In genomic region chr3:124878561-124879394, GRCh38 we compare ENCODE assay signal across 7 cellular contexts. TPM values are rescaled to one million over a fixed set of nuclear protein-coding genes. Genes with fewer than 3 reads are reported as not detected.
DNase-seq lines count a peak whose midpoint lies in the region; ATAC-seq and TF ChIP-seq lines count a peak whose summit lies in the region.

No MANE protein-coding gene starts in this region.

- H3K36me3 Mint-ChIP-seq in osteocyte (ENCODE audit: unreplicated experiment), result peaks cover 10% of the 10 kb centered on the region

- H3K27ac ChIP-seq in HEK293 (ENCODE audit: extremely low read depth, low read depth, low read length), result no peak overlapping the region

- no peaks in the 10 kb centered on the region for H3K36me3 ChIP-seq in HEK293 (ENCODE audit: control insufficient read depth in 2 of 2, insufficient read depth in 1 of 2, low read length in 2 of 2)

- H3K9me3 Mint-ChIP-seq in osteocyte (ENCODE audit: unreplicated experiment), result peaks cover 8% of the 10 kb centered on the region

- peak overlapping the region; percentile 83 for H3K27ac Mint-ChIP-seq in osteocyte (ENCODE audit: unreplicated experiment)

- H3K4me1 Mint-ChIP-seq in osteocyte (ENCODE audit: unreplicated experiment), result peaks cover 73% of the 10 kb centered on the region

- H3K4me3 ChIP-seq in HEK293 (ENCODE audit: low read depth, low read length), result no peak overlapping the region
- H3K4me3 ChIP-seq in epithelial cell of proximal tubule (ENCODE audit: low read depth, low read length), result no peak overlapping the region

- POLR2A ChIA-PET in HEK293 (lab: Yijun Ruan, JAX), result no interaction called here

- CTCF ChIA-PET in HEK293 (lab: Yijun Ruan, JAX), result no interaction called here

- ATAC-seq in HG03045 (IDR thresholded peaks at IDR 0.05; ENCODE audit: unreplicated experiment) (no peak), GM19467 (IDR thresholded peaks at IDR 0.05; ENCODE audit: unreplicated experiment) (no peak)

- H3K27me3 Mint-ChIP-seq in osteocyte (ENCODE audit: unreplicated experiment), result no peaks in the 10 kb centered on the region

- TF ChIP-seq CTCF in HEK293 (tag by site-specific recombination; IDR thresholded peaks at IDR 0.05) (no peak), epithelial cell of proximal tubule (conservative IDR thresholded peaks at IDR 0.05; ENCODE audit: low read depth, low read length) (no peak), osteocyte (IDR thresholded peaks at IDR 0.05) (no peak)

- H3K4me1 ChIP-seq in HEK293 (ENCODE audit: control insufficient read depth, insufficient read depth, low read length), result no peaks in the 10 kb centered on the region

- H3K4me3 Mint-ChIP-seq in osteocyte (ENCODE audit: unreplicated experiment), result peak overlapping the region; percentile 2

- DNase-seq in SIG-M5 treated with dmso at 0.1 percent for 504 hours (lab: John Stamatoyannopoulos, UW; ENCODE audit: unreplicated experiment) (peak; percentile 86), epithelial cell of proximal tubule (ENCODE audit: low read depth) (peak; percentile 86), osteocyte (ENCODE audit: extremely low spot score, unreplicated experiment) (no peak), occipital lobe (lab: John Stamatoyannopoulos, UW) (no peak)

- no peaks in the 10 kb centered on the region for H3K9me3 ChIP-seq in HEK293 (ENCODE audit: control insufficient read depth, insufficient read depth, low read depth, low read length)

TF ChIP-seq in HEK293, 187 proteins besides CTCF, POLR2A, EP300 and RAD21:
- TF ChIP-seq ZNF175 (tag by site-specific recombination; IDR thresholded peaks at IDR 0.05) (no peak), ZNF658 (tag by site-specific recombination; IDR thresholded peaks at IDR 0.05) (no peak), ZNF560 (tag by site-specific recombination; IDR thresholded peaks at IDR 0.05; ENCODE audit: borderline replicate concordance) (no peak), ZNF501 (tag by site-specific recombination; IDR thresholded peaks at IDR 0.05) (no peak), ZFHX2 (tag by site-specific recombination; conservative IDR thresholded peaks at IDR 0.05) (no peak), ZNF549 (tag by site-specific recombination; IDR thresholded peaks at IDR 0.05) (no peak), PRDM10 (tag by site-specific recombination; IDR thresholded peaks at IDR 0.05) (0 out of 2 replicates have a peak, but pooled peaks have one; percentile 20), ZNF629 (tag by site-specific recombination; IDR thresholded peaks at IDR 0.05) (0 out of 2 replicates have a peak, but pooled peaks have one; percentile 14), ZNF558 (tag by site-specific recombination; IDR thresholded peaks at IDR 0.05) (no peak), ZNF350 (tag by site-specific recombination; IDR thresholded peaks at IDR 0.05) (no peak)
TF ChIP-seq in HEK293: peak in this region for 2.

RNA-seq across cellular contexts. Expression of gene ITGB5, which starts 8.4 kb away (rescaled TPM):
- total RNA-seq in epithelial cell of proximal tubule, result 129 and 141 TPM in 2 replicates
- total RNA-seq in osteocyte, result 419 and 441 TPM in 2 replicates
- total RNA-seq in occipital lobe, result 25.6 TPM

RNA-seq across cellular contexts. Expression of gene MUC13, which starts 55.8 kb away (rescaled TPM):
- not detected in 2 replicates for total RNA-seq in epithelial cell of proximal tubule
- not detected in 2 replicates for total RNA-seq in osteocyte
- total RNA-seq in occipital lobe, result not detected

Comparison
In these comparisons a context has a peak if more than half of its experiments do, and no peak if none do; other contexts are left out.
1. DNase-seq: peak in SIG-M5 treated with dmso at 0.1 percent for 504 hours (single experiment) and epithelial cell of proximal tubule (single experiment); none in osteocyte (single experiment) and occipital lobe (single experiment).